Comparison of ENCODE assay signal across 8 cellular contexts in the genomic region with DNA sequence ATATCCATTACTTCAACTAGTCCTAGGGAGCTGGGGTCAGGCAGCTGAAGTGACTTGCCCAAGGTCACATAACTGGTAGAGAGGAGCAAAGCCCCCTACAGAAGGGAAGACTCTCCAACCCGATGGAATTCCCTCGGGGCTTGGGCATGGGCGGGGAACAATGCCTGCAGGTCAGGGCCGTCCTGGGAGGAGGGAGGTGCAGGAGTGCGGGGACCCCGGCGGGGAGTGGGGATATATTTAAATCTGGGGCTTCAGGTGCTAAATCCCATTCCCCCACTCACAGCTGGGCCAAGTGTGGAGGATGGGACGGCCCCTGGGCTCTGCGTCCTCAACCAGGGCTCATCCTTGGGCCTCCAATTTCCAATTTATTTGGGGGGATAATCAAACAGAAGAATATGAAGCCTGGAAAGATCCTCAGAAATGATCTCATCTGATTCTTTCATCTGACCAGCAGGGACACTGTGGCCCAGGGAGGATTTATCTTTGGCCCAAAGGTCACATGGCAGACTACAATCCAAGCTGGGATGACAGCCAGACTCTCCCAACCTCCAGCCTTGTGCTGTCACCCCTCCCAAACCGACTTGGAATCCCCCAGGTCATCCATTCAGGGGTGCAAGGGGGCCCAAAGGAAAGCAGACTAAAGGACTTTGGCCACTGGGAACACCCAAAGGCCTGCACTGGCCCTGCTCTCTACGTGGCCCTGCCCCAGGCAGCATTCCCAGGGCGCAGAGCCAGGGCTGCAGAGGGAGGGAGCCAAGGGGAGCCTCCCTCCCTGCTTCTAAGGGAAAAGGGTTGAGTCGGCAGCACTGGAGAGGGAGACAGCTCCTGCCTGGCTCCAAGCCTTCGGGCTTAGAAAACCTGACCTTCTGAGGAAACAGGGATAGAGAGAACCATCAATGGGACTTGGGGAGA. TPM values are rescaled to one million over a fixed set of nuclear protein-coding genes. Genes with fewer than 3 reads are reported as not detected.
DNase-seq lines count a peak whose midpoint lies in the region; ATAC-seq and TF ChIP-seq lines count a peak whose summit lies in the region.

No MANE protein-coding gene starts in this region.

- peak; percentile 39 for ATAC-seq in RWPE2 (ENCODE audit: low read depth)
- ATAC-seq in HG03565 (IDR thresholded peaks at IDR 0.05; ENCODE audit: unreplicated experiment): no peak

- peaks cover 30% of the 10 kb centered on the region for H3K4me1 ChIP-seq in RWPE2 (ENCODE audit: insufficient read depth, poor library complexity, severe bottlenecking)

- intact Hi-C loops in posterior vena cava (cut with DNase I): no loop called here

- H3K27me3 ChIP-seq in RWPE2 (ENCODE audit: insufficient read depth, poor library complexity, severe bottlenecking): no peaks in the 10 kb centered on the region

- no peaks in the 10 kb centered on the region for H3K9me3 ChIP-seq in RWPE2 (ENCODE audit: severe bottlenecking)

- TF ChIP-seq CTCF in RWPE2 (IDR thresholded peaks at IDR 0.05; ENCODE audit: poor library complexity, severe bottlenecking) (no peak), foreskin fibroblast (IDR thresholded peaks at IDR 0.05; ENCODE audit: low read depth, low read length) (peak; percentile 10), GM20000 (IDR thresholded peaks at IDR 0.05; ENCODE audit: extremely low read depth, missing control alignments) (no peak)

- H3K36me3 ChIP-seq in RWPE2 (ENCODE audit: low read depth): no peaks in the 10 kb centered on the region

- H3K4me3 ChIP-seq in RWPE2 (ENCODE audit: severe bottlenecking): no peak overlapping the region
- H3K4me3 ChIP-seq in foreskin fibroblast (ENCODE audit: low read depth in 1 of 2, low read length in 2 of 2): no peak overlapping the region

- DNase-seq in Daoy (ENCODE audit: low read depth) (peak; percentile 77), RWPE2 (ENCODE audit: low spot score) (peak; percentile 72), foreskin fibroblast (peak; percentile 82 to 94), posterior vena cava (ENCODE audit: low spot score) (peak; percentile 96), GM20000 (ENCODE audit: low spot score) (no peak), NCI-H526 treated with DMSO at 0.1 percent for 48 hours (lab: John Stamatoyannopoulos, UW) (no peak), NCI-H2029 (lab: John Stamatoyannopoulos, UW) (no peak)

- peak overlapping the region; percentile 91 for H3K27ac ChIP-seq in RWPE2 (ENCODE audit: poor library complexity, severe bottlenecking)

RNA-seq across cellular contexts. Expression of a gene that starts 8.7 kb away (rescaled TPM):
- 0.30 and 0.34 TPM in 2 replicates for total RNA-seq in Daoy (2014; rRNA removed; shearing (Covaris generic))
- total RNA-seq in posterior vena cava: 1 to 10 TPM; 1.8 to 6.3 TPM

RNA-seq across cellular contexts. Expression of a gene that starts 15.5 kb away (rescaled TPM):
- not detected in 2 replicates for total RNA-seq in Daoy (2014; rRNA removed; shearing (Covaris generic))
- not detected for total RNA-seq in posterior vena cava

RNA-seq across cellular contexts. Expression of a gene that starts 47.1 kb away (rescaled TPM):
- not detected in 2 replicates for total RNA-seq in Daoy (2014; rRNA removed; shearing (Covaris generic))
- total RNA-seq in posterior vena cava: 1 to 10 TPM; 1.2 to 1.3 TPM

RNA-seq across cellular contexts. Expression of a gene that starts 47.3 kb away (rescaled TPM):
- 40.5 and 59.0 TPM in 2 replicates for total RNA-seq in Daoy (2014; rRNA removed; shearing (Covaris generic))
- 10 to 100 TPM; 12.9 to 17.5 TPM for total RNA-seq in posterior vena cava

Comparison
In these comparisons a context has a peak if more than half of its experiments do, and no peak if none do; other contexts are left out.
1. DNase-seq: peak in Daoy (single experiment), RWPE2 (single experiment), foreskin fibroblast (2 of 2) and posterior vena cava (single experiment); none in GM20000 (single experiment), NCI-H526 treated with DMSO at 0.1 percent for 48 hours (single experiment) and NCI-H2029 (single experiment).